Comparison of ENCODE assay signal across 2 cellular contexts in genomic region chr12:7337790-7338189, GRCh38. TPM values are rescaled to one million over a fixed set of nuclear protein-coding genes. Genes with fewer than 3 reads are reported as not detected.
"Had no signal": no experiment of that assay in that cellular context is flagged by ENCODE, and none has a peak within 500 bp of the region (broad histone marks: within the 10 kb centered on the region; RNA-seq: fewer than 3 reads in every experiment).

No MANE protein-coding gene starts in this region.

RNA-seq across cellular contexts. Expression of gene ACSM4, which starts 33.9 kb away (rescaled TPM):
- total RNA-seq: G401, GM12878 had no signal
- polyA plus RNA-seq: GM12878 had no signal
